ENCODE assay signal across 1 cellular context in the genomic region with DNA sequence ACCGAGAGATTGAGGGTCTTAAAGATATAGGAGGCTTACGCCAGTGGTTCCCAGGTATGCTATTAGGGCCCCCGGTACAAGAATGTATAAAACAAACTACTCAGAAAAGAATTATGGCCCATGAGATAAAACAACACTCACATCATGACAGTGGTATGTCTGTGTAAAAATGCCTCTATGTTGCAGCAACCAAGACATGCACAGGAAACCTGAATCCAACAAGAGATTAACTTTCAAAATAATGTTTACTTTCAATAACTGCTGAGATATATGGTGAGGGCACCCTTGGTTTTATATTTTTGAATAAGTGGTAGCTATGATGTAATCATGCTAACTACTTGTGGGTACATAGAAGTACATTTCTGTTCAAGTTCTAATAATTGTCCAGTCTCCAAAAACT.
TF ChIP-seq lines count a peak whose summit lies in the region.

No MANE protein-coding gene starts in this region.

TF ChIP-seq in WTC11, 78 proteins besides CTCF, POLR2A, EP300 and RAD21 (continued from another document):
- TF ChIP-seq, protein P1, sequence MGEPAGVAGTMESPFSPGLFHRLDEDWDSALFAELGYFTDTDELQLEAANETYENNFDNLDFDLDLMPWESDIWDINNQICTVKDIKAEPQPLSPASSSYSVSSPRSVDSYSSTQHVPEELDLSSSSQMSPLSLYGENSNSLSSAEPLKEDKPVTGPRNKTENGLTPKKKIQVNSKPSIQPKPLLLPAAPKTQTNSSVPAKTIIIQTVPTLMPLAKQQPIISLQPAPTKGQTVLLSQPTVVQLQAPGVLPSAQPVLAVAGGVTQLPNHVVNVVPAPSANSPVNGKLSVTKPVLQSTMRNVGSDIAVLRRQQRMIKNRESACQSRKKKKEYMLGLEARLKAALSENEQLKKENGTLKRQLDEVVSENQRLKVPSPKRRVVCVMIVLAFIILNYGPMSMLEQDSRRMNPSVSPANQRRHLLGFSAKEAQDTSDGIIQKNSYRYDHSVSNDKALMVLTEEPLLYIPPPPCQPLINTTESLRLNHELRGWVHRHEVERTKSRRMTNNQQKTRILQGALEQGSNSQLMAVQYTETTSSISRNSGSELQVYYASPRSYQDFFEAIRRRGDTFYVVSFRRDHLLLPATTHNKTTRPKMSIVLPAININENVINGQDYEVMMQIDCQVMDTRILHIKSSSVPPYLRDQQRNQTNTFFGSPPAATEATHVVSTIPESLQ (CRISPR knock-in tag; IDR thresholded peaks at IDR 0.05) = no peak
